8 cellular contexts compared by ENCODE assay signal in genomic region chr12:100268835-100269564, GRCh38. TPM values are rescaled to one million over a fixed set of nuclear protein-coding genes. Genes with fewer than 3 reads are reported as not detected.
DNase-seq lines count a peak whose midpoint lies in the region; ATAC-seq and TF ChIP-seq lines count a peak whose summit lies in the region.

No MANE protein-coding gene starts in this region.

- BruUV-seq in Caco-2 (replicated peaks; lab: Mats Ljungman, UMichigan) = no TSS peak

- POLR2A ChIA-PET in Caco-2 (lab: Charles Lee) (no interaction called here), HEK293T (lab: Yijun Ruan, JAX) (no interaction called here)

- H3K4me3 ChIP-seq in Caco-2 (ENCODE audit: low read depth, low read length) = peak overlapping the region; percentile 76
- peak overlapping the region; percentile 83 for H3K4me3 ChIP-seq in LNCaP clone FGC (ENCODE audit: low read depth, low read length)
- peak overlapping the region; percentile 78 for H3K4me3 ChIP-seq in choroid plexus epithelial cell (ENCODE audit: low read depth, low read length)

- H3K36me3 Mint-ChIP-seq in Caco-2 (ENCODE audit: insufficient read depth, unreplicated experiment) = peaks cover 8% of the 10 kb centered on the region
- H3K36me3 Mint-ChIP-seq in natural killer cell treated with Interleukin-12 subunit alpha and Interleukin-12 subunit beta and Interleukin-15 and Interleukin-18, amount 100 ng/mL, for 72 hours = no peaks in the 10 kb centered on the region

- no peaks in the 10 kb centered on the region for H3K36me3 ChIP-seq in Caco-2 (ENCODE audit: control insufficient read depth, insufficient read depth, low read length)

- peak overlapping the region; percentile 99 for H3K4me3 Mint-ChIP-seq in Caco-2 (ENCODE audit: unreplicated experiment)
- peak overlapping the region; percentile 98 for H3K4me3 Mint-ChIP-seq in natural killer cell treated with Interleukin-12 subunit alpha and Interleukin-12 subunit beta and Interleukin-15 and Interleukin-18, amount 100 ng/mL, for 72 hours

- intact Hi-C loops in Caco-2 (cut with micrococcal nuclease; ENCODE audit: unreplicated experiment) = no loop called here

- DNase-seq in Caco-2 = no peak
- no peak for DNase-seq in LNCaP clone FGC (ENCODE audit: low read depth)
- DNase-seq in choroid plexus epithelial cell (ENCODE audit: low read depth) = peak; percentile 16
- no peak for DNase-seq in natural killer cell treated with Interleukin-12 subunit alpha and Interleukin-12 subunit beta and Interleukin-15 and Interleukin-18, amount 100 ng/mL, for 72 hours (ENCODE audit: low spot score)
- DNase-seq in HEK293T (ENCODE audit: extremely low spot score) = no peak
- no peak for DNase-seq in NCI-H2196 (lab: John Stamatoyannopoulos, UW; ENCODE audit: unreplicated experiment)
- no peak for DNase-seq in effector CD8-positive, alpha-beta T cell (lab: John Stamatoyannopoulos, UW)

- peaks cover 16% of the 10 kb centered on the region for H3K4me1 Mint-ChIP-seq in Caco-2 (ENCODE audit: low read depth, unreplicated experiment)
- peaks cover 30 to 40% of the 10 kb centered on the region in 2 donors for H3K4me1 Mint-ChIP-seq in natural killer cell treated with Interleukin-12 subunit alpha and Interleukin-12 subunit beta and Interleukin-15 and Interleukin-18, amount 100 ng/mL, for 72 hours (ENCODE audit: low read depth in 2 of 2)

- no peaks in the 10 kb centered on the region for H3K27me3 ChIP-seq in Caco-2 (replicated peaks; ENCODE audit: control insufficient read depth, insufficient read depth, low read length)

- ATAC-seq in natural killer cell treated with Interleukin-12 subunit alpha and Interleukin-12 subunit beta and Interleukin-15 and Interleukin-18, amount 100 ng/mL, for 72 hours = no peak
- ATAC-seq in HG03139 (IDR thresholded peaks at IDR 0.05; ENCODE audit: unreplicated experiment) = no peak

- TF ChIP-seq CTCF in Caco-2 (IDR thresholded peaks at IDR 0.05; ENCODE audit: insufficient read depth in 1 of 2, low read depth in 1 of 2, low read length in 1 of 2, severe bottlenecking in 1 of 2, unreplicated experiment in 1 of 2) = no peak
- TF ChIP-seq CTCF in LNCaP clone FGC (IDR thresholded peaks at IDR 0.05; ENCODE audit: control insufficient read depth, extremely low read depth, insufficient read depth) = no peak
- no peak for TF ChIP-seq CTCF in choroid plexus epithelial cell (conservative IDR thresholded peaks at IDR 0.05; ENCODE audit: low read depth, low read length)

- H3K4me1 ChIP-seq in Caco-2 = peaks cover 8% of the 10 kb centered on the region

- H3K9me3 ChIP-seq in Caco-2 = no peaks in the 10 kb centered on the region

- peak overlapping the region; percentile 42 for H3K27ac Mint-ChIP-seq in Caco-2 (ENCODE audit: unreplicated experiment)
- peak overlapping the region; percentile 6 to 94 for H3K27ac Mint-ChIP-seq in natural killer cell treated with Interleukin-12 subunit alpha and Interleukin-12 subunit beta and Interleukin-15 and Interleukin-18, amount 100 ng/mL, for 72 hours

- H3K27me3 Mint-ChIP-seq in Caco-2 (ENCODE audit: insufficient read depth, unreplicated experiment) = no peaks in the 10 kb centered on the region
- H3K27me3 Mint-ChIP-seq in natural killer cell treated with Interleukin-12 subunit alpha and Interleukin-12 subunit beta and Interleukin-15 and Interleukin-18, amount 100 ng/mL, for 72 hours = no peaks in the 10 kb centered on the region

- H3K9me3 Mint-ChIP-seq in Caco-2 (ENCODE audit: unreplicated experiment) = no peaks in the 10 kb centered on the region
- no peaks in the 10 kb centered on the region for H3K9me3 Mint-ChIP-seq in natural killer cell treated with Interleukin-12 subunit alpha and Interleukin-12 subunit beta and Interleukin-15 and Interleukin-18, amount 100 ng/mL, for 72 hours

- CTCF ChIA-PET in Caco-2 (lab: Charles Lee) (no interaction called here), HEK293T (lab: Yijun Ruan, JAX) (interaction anchor here (0.7 to 0.8 kb wide), 2 partner anchors 8 to 136 kb away, joined by 3 read pairs; no protein-coding TSS in a partner anchor)

TF ChIP-seq in HEK293T, 16 proteins besides CTCF, POLR2A, EP300 and RAD21:
- TF ChIP-seq PKNOX1 (IDR thresholded peaks at IDR 0.05) = no peak
- TF ChIP-seq FOXM1 (IDR thresholded peaks at IDR 0.05; ENCODE audit: borderline replicate concordance) = no peak
- no peak for TF ChIP-seq ZNF384 (IDR thresholded peaks at IDR 0.05)
- TF ChIP-seq LEF1 (IDR thresholded peaks at IDR 0.05; ENCODE audit: borderline replicate concordance) = no peak
- TF ChIP-seq SP1 (IDR thresholded peaks at IDR 0.05) = no peak
- no peak for TF ChIP-seq FOXK2 (IDR thresholded peaks at IDR 0.05)
- TF ChIP-seq TARDBP (IDR thresholded peaks at IDR 0.05) = no peak
- no peak for TF ChIP-seq BHLHE40 (IDR thresholded peaks at IDR 0.05; ENCODE audit: borderline replicate concordance)

RNA-seq across cellular contexts. Expression of gene SCYL2, which starts 2.0 kb away (rescaled TPM):
- 49.5 and 55.2 TPM in 2 replicates for total RNA-seq in Caco-2 (2022)
- total RNA-seq in natural killer cell treated with Interleukin-12 subunit alpha and Interleukin-12 subunit beta and Interleukin-15 and Interleukin-18, amount 100 ng/mL, for 72 hours = 10 to 100 TPM; 33.3 to 43.5 TPM

RNA-seq across cellular contexts. Expression of gene DEPDC4, which starts 2.1 kb away (rescaled TPM):
- 3.9 and 4.9 TPM in 2 replicates for total RNA-seq in Caco-2 (2022)
- 1 to 10 TPM in 1 of 2 donors, under 1 TPM in 1; 0.88 to 1.2 TPM for total RNA-seq in natural killer cell treated with Interleukin-12 subunit alpha and Interleukin-12 subunit beta and Interleukin-15 and Interleukin-18, amount 100 ng/mL, for 72 hours
